Comparison of ENCODE assay signal across 9 cellular contexts in the genomic region with DNA sequence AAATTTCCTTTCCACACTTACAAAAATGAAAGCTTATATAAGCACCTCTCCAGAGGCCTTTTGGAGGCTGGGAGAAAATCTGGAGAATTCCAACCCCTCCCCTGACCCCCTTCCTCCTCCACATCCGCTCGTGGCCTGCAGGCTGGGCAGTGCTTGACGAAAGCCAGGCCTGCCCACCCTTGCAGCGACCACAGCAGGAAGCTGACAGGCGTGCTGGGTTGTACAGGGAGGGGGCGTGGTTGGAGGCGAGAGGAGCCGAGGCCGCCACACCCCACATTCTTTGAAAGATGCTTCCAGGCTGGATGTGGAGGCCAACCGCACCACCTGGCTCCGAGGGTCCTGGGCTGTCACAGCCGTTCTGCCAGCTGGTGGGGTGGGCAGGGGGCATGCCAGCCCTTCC. TPM values are rescaled to one million over a fixed set of nuclear protein-coding genes. Genes with fewer than 3 reads are reported as not detected.
DNase-seq lines count a peak whose midpoint lies in the region; ATAC-seq and TF ChIP-seq lines count a peak whose summit lies in the region.
"Had no signal": no experiment of that assay in that cellular context is flagged by ENCODE, and none has a peak within 500 bp of the region (broad histone marks: within the 10 kb centered on the region; RNA-seq: fewer than 3 reads in every experiment).

No MANE protein-coding gene starts in this region.

- TF ChIP-seq CTCF in heart left ventricle (IDR thresholded peaks at IDR 0.05), result peak in 3 of 12 donors; percentile 6 to 23 (median 19)

- H3K36me3 Mint-ChIP-seq in activated naive CD4-positive, alpha-beta T cell treated with anti-CD3 and anti-CD28 coated beads, Interleukin-2, amount 10 ng/mL, durations not matched to agents 7 days and 5 days, result no peaks in the 10 kb centered on the region

- TF ChIP-seq POLR2A in heart left ventricle (IDR thresholded peaks at IDR 0.05), result no peak

- intact Hi-C loops in heart left ventricle (cut with DNase I), result no loop called here

- H3K36me3 ChIP-seq in heart left ventricle, result no peaks in the 10 kb centered on the region

- peak overlapping the region in 11 of 12 donors; percentile 50 to 92 (median 72) for H3K27ac ChIP-seq in heart left ventricle
- H3K27ac ChIP-seq: VCaP had no signal

- H3K27me3 Mint-ChIP-seq in activated naive CD4-positive, alpha-beta T cell treated with anti-CD3 and anti-CD28 coated beads, Interleukin-2, amount 10 ng/mL, durations not matched to agents 7 days and 5 days, result peaks cover 26% of the 10 kb centered on the region

- H3K4me3 Mint-ChIP-seq in activated naive CD4-positive, alpha-beta T cell treated with anti-CD3 and anti-CD28 coated beads, Interleukin-2, amount 10 ng/mL, durations not matched to agents 7 days and 5 days, result no peak overlapping the region

- H3K27me3 ChIP-seq in heart left ventricle, result no peaks in the 10 kb centered on the region

- peaks cover 50% of the 10 kb centered on the region for H3K4me1 Mint-ChIP-seq in activated naive CD4-positive, alpha-beta T cell treated with anti-CD3 and anti-CD28 coated beads, Interleukin-2, amount 10 ng/mL, durations not matched to agents 7 days and 5 days

- ATAC-seq in heart left ventricle, result peak; percentile 78 to 97 (median 90)
- no peak for ATAC-seq in GM19452 (IDR thresholded peaks at IDR 0.05; ENCODE audit: unreplicated experiment)

- DNase-seq in activated CD8-positive, alpha-beta memory T cell treated with anti-CD3 and anti-CD28 coated beads for 24 hours, result peak; percentile 77
- DNase-seq in activated CD8-positive, alpha-beta memory T cell treated with anti-CD3 and anti-CD28 coated beads, Interleukin-2, amount 50 U/mL, for 48 hours, result no peak
- peak; percentile 72 for DNase-seq in activated naive CD4-positive, alpha-beta T cell treated with anti-CD3 and anti-CD28 coated beads, Interleukin-2, amount 10 ng/mL, durations not matched to agents 7 days and 5 days
- DNase-seq in heart left ventricle (peak; percentile 86 to 90 (median 88)), GOT3 (lab: John Stamatoyannopoulos, UW) (no peak), cerebellar nuclear complex (lab: John Stamatoyannopoulos, UW) (no peak)
- DNase-seq in stimulated activated CD8-positive, alpha-beta memory T cell treated with anti-CD3 and anti-CD28 coated beads, Interleukin-12 subunit alpha, Interleukin-12 subunit beta, amount 100 ng/mL, for 1 hour (ENCODE audit: low read depth), result peak; percentile 24

- 31 to 35% (median 34%) methylated on average over 12 of the region's 12 CpGs for WGBS in heart left ventricle, 4 donors

- H3K4me1 ChIP-seq in heart left ventricle, result peaks cover 0 to 31% (median 18%) of the 10 kb centered on the region in 12 donors

- H3K9me3 ChIP-seq in heart left ventricle, result no peaks in the 10 kb centered on the region

- no peak overlapping the region for H3K4me3 ChIP-seq in heart left ventricle

- H3K9me3 Mint-ChIP-seq in activated naive CD4-positive, alpha-beta T cell treated with anti-CD3 and anti-CD28 coated beads, Interleukin-2, amount 10 ng/mL, durations not matched to agents 7 days and 5 days, result no peaks in the 10 kb centered on the region

- peak overlapping the region; percentile 73 for H3K27ac Mint-ChIP-seq in activated naive CD4-positive, alpha-beta T cell treated with anti-CD3 and anti-CD28 coated beads, Interleukin-2, amount 10 ng/mL, durations not matched to agents 7 days and 5 days

- CTCF ChIA-PET in activated naive CD4-positive, alpha-beta T cell treated with anti-CD3 and anti-CD28 coated beads, Interleukin-2, amount 10 ng/mL, durations not matched to agents 7 days and 5 days (lab: Charles Lee), result interaction anchor here (0.6 kb wide), 1 partner anchor 53 kb away, joined by 3 read pairs; no protein-coding TSS in a partner anchor

RNA-seq across cellular contexts. Expression of a gene that starts 47.8 kb away (rescaled TPM):
- 10 to 100 TPM in 3 of 9 donors, 1 to 10 TPM in 6; 4.1 to 18.4 (median 5.5) TPM for total RNA-seq in heart left ventricle
- polyA plus RNA-seq in heart left ventricle, result 1 to 10 TPM; 2.8 to 7.3 TPM

Comparison
In these comparisons a context has a peak if more than half of its experiments do, and no peak if none do; other contexts are left out.
1. DNase-seq: peak in activated CD8-positive, alpha-beta memory T cell treated with anti-CD3 and anti-CD28 coated beads for 24 hours (single experiment), activated naive CD4-positive, alpha-beta T cell treated with anti-CD3 and anti-CD28 coated beads, Interleukin-2, amount 10 ng/mL, durations not matched to agents 7 days and 5 days (single experiment), heart left ventricle (5 of 5) and stimulated activated CD8-positive, alpha-beta memory T cell treated with anti-CD3 and anti-CD28 coated beads, Interleukin-12 subunit alpha, Interleukin-12 subunit beta, amount 100 ng/mL, for 1 hour (single experiment); none in activated CD8-positive, alpha-beta memory T cell treated with anti-CD3 and anti-CD28 coated beads, Interleukin-2, amount 50 U/mL, for 48 hours (single experiment), GOT3 (single experiment) and cerebellar nuclear complex (0 of 2).